ENCODE assay signal across 22 cellular contexts in the genomic region with DNA sequence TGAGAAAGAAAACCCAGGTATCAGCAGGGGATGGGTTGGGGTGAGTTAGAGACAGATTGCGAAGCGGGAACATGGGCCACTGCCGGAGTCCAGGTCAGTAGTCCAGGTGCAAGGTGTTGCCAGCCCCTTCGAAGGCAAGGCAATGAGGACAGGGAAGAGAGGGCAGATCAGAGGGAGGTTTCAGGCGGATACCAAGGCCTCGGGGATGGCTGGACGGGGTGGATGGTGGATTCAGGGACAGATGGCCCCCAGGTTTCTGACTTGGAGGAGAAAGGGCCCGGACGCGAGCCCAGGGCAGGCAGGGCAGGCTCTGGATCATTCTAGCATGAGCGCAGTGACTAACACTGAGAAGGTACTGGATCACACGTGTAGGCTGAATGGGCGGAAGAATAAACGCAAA.
"Had no signal": no experiment of that assay in that cellular context is flagged by ENCODE, and none has a peak within 500 bp of the region (broad histone marks: within the 10 kb centered on the region; RNA-seq: fewer than 3 reads in every experiment).

No MANE protein-coding gene starts in this region.

- DNase-seq: hippocampal formation; kidney glomerular epithelial cell; left cardiac atrium; lower lobe of right lung; mammary epithelial cell; mesenchymal stem cell; naive thymus-derived CD8-positive, alpha-beta T cell; pancreas; retina; stimulated activated CD4-positive, alpha-beta T cell treated with anti-CD3 and anti-CD28 coated beads, Interleukin-12 subunit alpha, Interleukin-12 subunit beta, amount 100 ng/mL, for 4 hours; stimulated activated CD4-positive, alpha-beta T cell treated with anti-CD3 and anti-CD28 coated beads, Interleukin-15, amount 100 ng/mL, for 24 hours; stimulated activated CD4-positive, alpha-beta T cell treated with anti-CD3 and anti-CD28 coated beads, Interleukin-2, amount 100 ng/mL, for 24 hours; stimulated activated CD4-positive, alpha-beta T cell treated with anti-CD3 and anti-CD28 coated beads, Interleukin-4, amount 100 ng/mL, for 1 hour; stimulated activated naive B cell treated with anti-CD40 and anti-IgM and Interleukin-4, amounts not matched to agents 10 μg/mL and 1 μg/mL and 100 μg/mL, for 72 hours; substantia nigra; uterus had no signal

- H3K36me3 Mint-ChIP-seq: naive thymus-derived CD8-positive, alpha-beta T cell; stimulated activated naive B cell treated with anti-CD40 and anti-IgM and Interleukin-4, amounts not matched to agents 10 μg/mL and 1 μg/mL and 100 μg/mL, for 72 hours; type B pancreatic cell had no signal

- H3K4me3 Mint-ChIP-seq: naive thymus-derived CD8-positive, alpha-beta T cell; nephron; neural crest cell; stimulated activated naive B cell treated with anti-CD40 and anti-IgM and Interleukin-4, amounts not matched to agents 10 μg/mL and 1 μg/mL and 100 μg/mL, for 72 hours; stimulated activated naive CD8-positive, alpha-beta T cell treated with anti-CD3 and anti-CD28 coated beads, Interleukin-15, Interleukin-2, amounts not matched to agents 100 ng/mL and 50 ng/mL, for 24 hours; type B pancreatic cell had no signal

- H3K9me3 Mint-ChIP-seq: naive thymus-derived CD8-positive, alpha-beta T cell; neural crest cell; stimulated activated naive B cell treated with anti-CD40 and anti-IgM and Interleukin-4, amounts not matched to agents 10 μg/mL and 1 μg/mL and 100 μg/mL, for 72 hours; stimulated activated naive CD8-positive, alpha-beta T cell treated with anti-CD3 and anti-CD28 coated beads, Interleukin-15, Interleukin-2, amounts not matched to agents 100 ng/mL and 50 ng/mL, for 24 hours; type B pancreatic cell had no signal

- ATAC-seq: left lobe of liver; lower lobe of right lung; naive thymus-derived CD8-positive, alpha-beta T cell; pancreas; sciatic nerve; stimulated activated naive B cell treated with anti-CD40 and anti-IgM and Interleukin-4, amounts not matched to agents 10 μg/mL and 1 μg/mL and 100 μg/mL, for 72 hours had no signal

- H3K27ac Mint-ChIP-seq: nephron; stimulated activated naive B cell treated with anti-CD40 and anti-IgM and Interleukin-4, amounts not matched to agents 10 μg/mL and 1 μg/mL and 100 μg/mL, for 72 hours; stimulated activated naive CD8-positive, alpha-beta T cell treated with anti-CD3 and anti-CD28 coated beads, Interleukin-15, Interleukin-2, amounts not matched to agents 100 ng/mL and 50 ng/mL, for 24 hours; type B pancreatic cell had no signal

- H3K4me1 Mint-ChIP-seq: neural crest cell had no signal
